Comparison of ENCODE assay signal across 19 cellular contexts in the genomic region with DNA sequence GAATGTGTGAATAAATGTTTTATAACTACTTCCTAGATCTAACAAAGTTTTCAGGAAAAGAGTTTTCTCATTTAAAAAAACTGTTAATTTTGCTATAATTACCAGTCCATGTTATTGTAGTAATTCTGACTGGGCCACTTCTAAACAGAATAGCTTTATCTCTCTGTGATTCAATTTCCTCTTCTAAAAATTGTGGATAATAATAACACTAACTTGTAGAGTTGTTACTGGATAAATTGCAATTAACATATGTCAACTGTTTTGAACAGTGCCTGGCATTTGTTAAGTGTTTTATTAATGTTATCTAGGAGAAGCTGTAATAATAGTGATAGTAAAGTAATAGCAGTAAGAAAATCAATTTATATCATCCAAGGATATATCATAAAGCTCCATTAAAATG.
"Had no signal": no experiment of that assay in that cellular context is flagged by ENCODE, and none has a peak within 500 bp of the region (broad histone marks: within the 10 kb centered on the region; RNA-seq: fewer than 3 reads in every experiment).

No MANE protein-coding gene starts in this region.

- H3K27ac Mint-ChIP-seq: activated B cell treated with CpG ODN at 0.5 μM for 24 hours; activated CD4-positive, alpha-beta T cell treated with anti-CD3 and anti-CD28 coated beads, Interleukin-2, amount 10 ng/mL, durations not matched to agents 24 days and 14 days; activated CD8-positive, alpha-beta memory T cell treated with anti-CD3 and anti-CD28 coated beads, Interleukin-2, amount 10 ng/mL, durations not matched to agents 7 days and 5 days; activated naive CD4-positive, alpha-beta T cell treated with anti-CD3 and anti-CD28 coated beads, Interleukin-2, amount 50 U/mL, for 72 hours; activated T-cell treated with anti-CD3 and anti-CD28 coated beads, Interleukin-2, amount 50 U/mL, for 24 hours; brain; T-cell had no signal

- H3K9me3 ChIP-seq: ascending aorta, MG63 had no signal

- H3K27me3 Mint-ChIP-seq: brain had no signal

- H3K4me2 ChIP-seq: PC-9 had no signal

- H2AFZ ChIP-seq: PC-9 had no signal

- H3K36me3 ChIP-seq: ascending aorta, cardiac muscle cell, MG63 had no signal

- H3K36me3 Mint-ChIP-seq: activated CD8-positive, alpha-beta memory T cell treated with anti-CD3 and anti-CD28 coated beads, Interleukin-2, amount 10 ng/mL, durations not matched to agents 7 days and 5 days; activated naive CD4-positive, alpha-beta T cell treated with anti-CD3 and anti-CD28 coated beads, Interleukin-2, amount 50 U/mL, for 72 hours; brain; T-cell had no signal

- DNase-seq: activated B cell treated with CpG ODN at 0.5 μM for 24 hours; activated CD8-positive, alpha-beta memory T cell treated with anti-CD3 and anti-CD28 coated beads, Interleukin-2, amount 10 ng/mL, durations not matched to agents 7 days and 5 days; activated effector memory CD4-positive, alpha-beta T cell treated with anti-CD3 and anti-CD28 coated beads, Interleukin-2, amount 50 U/mL, for 16 hours; amniotic stem cell; NCI-H1092 treated with DMSO at 0.1 percent for 48 hours; NCI-H1436; NCI-H1694 treated with DMSO at 0.1 percent for 48 hours; NCI-H524; SIG-M5 had no signal

- H3K4me3 ChIP-seq: ascending aorta, cardiac muscle cell, MG63, PC-9 had no signal

- H3K27ac ChIP-seq: ascending aorta, cardiac muscle cell, PC-9 had no signal

- H3K9me3 Mint-ChIP-seq: activated B cell treated with CpG ODN at 0.5 μM for 24 hours; activated CD4-positive, alpha-beta T cell treated with anti-CD3 and anti-CD28 coated beads, Interleukin-2, amount 10 ng/mL, durations not matched to agents 24 days and 14 days; activated naive CD4-positive, alpha-beta T cell treated with anti-CD3 and anti-CD28 coated beads, Interleukin-2, amount 50 U/mL, for 72 hours; activated naive CD8-positive, alpha-beta T cell treated with anti-CD3 and anti-CD28 coated beads, Interleukin-2, amount 50 U/mL, for 24 hours; activated T-cell treated with anti-CD3 and anti-CD28 coated beads, Interleukin-2, amount 50 U/mL, for 24 hours; brain; T-cell had no signal

- H3K4me3 Mint-ChIP-seq: activated B cell treated with CpG ODN at 0.5 μM for 24 hours; activated CD4-positive, alpha-beta T cell treated with anti-CD3 and anti-CD28 coated beads, Interleukin-2, amount 10 ng/mL, durations not matched to agents 24 days and 14 days; activated CD8-positive, alpha-beta memory T cell treated with anti-CD3 and anti-CD28 coated beads, Interleukin-2, amount 10 ng/mL, durations not matched to agents 7 days and 5 days; activated naive CD8-positive, alpha-beta T cell treated with anti-CD3 and anti-CD28 coated beads, Interleukin-2, amount 50 U/mL, for 24 hours; activated T-cell treated with anti-CD3 and anti-CD28 coated beads, Interleukin-2, amount 50 U/mL, for 24 hours; brain had no signal

- H3K27me3 ChIP-seq: ascending aorta, cardiac muscle cell, MG63 had no signal

- H3K4me1 Mint-ChIP-seq: brain had no signal
